1 cellular context compared by ENCODE assay signal in the genomic region with DNA sequence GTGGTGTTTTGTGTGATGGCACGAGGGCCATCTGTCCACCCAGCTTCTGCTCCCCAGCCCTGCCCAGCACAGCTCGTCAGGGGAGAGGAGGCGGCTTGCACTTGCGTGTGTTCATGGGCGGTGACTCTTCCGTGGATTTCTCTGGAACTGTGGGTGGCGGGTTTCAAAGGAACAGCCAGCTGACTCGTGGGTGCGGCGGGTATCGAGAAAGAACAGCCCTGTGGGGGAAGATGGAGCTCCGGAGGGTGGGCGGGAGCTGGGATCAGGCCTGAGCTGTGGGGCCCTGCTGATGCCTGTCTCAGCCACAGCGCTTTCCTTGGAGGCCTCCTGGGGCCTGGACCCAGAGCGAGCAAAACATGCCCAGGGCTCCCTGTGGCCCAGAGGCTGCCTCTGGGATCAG.
TF ChIP-seq lines count a peak whose summit lies in the region.

No MANE protein-coding gene starts in this region.

TF ChIP-seq in HEK293, 187 proteins besides CTCF, POLR2A, EP300 and RAD21:
- TF ChIP-seq ZNF341 (tag by site-specific recombination; IDR thresholded peaks at IDR 0.05; ENCODE audit: low read depth) = peak; percentile 53
- TF ChIP-seq ZNF701 (tag by site-specific recombination; IDR thresholded peaks at IDR 0.05) = no peak
- TF ChIP-seq ZFHX2 (tag by site-specific recombination; conservative IDR thresholded peaks at IDR 0.05) = peak; percentile 89
- peak; percentile 94 for TF ChIP-seq EGR2 (tag by site-specific recombination; IDR thresholded peaks at IDR 0.05; ENCODE audit: low read depth)
- TF ChIP-seq ZIC2 (tag by site-specific recombination; IDR thresholded peaks at IDR 0.05) = no peak
